1 cellular context compared by ENCODE assay signal in the genomic region with DNA sequence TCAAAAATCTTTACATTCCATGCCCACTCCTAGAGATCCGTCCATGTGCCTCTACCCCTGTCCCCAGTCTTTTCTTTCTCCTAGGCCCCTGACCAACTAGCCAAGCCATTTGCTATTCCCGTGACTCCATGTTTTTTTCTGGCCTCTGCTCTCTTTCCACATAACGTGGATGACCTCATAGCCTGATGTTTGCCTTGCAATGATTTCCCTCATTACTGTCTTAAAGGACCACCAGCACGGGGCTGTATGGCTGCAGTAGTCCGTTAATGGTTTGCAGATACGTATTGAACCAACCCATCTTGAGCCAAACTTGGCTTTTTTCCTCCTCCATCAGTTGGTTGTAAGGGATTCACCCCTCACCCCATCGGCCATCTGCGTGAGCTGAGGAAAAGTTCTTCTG.
TF ChIP-seq lines count a peak whose summit lies in the region.

No MANE protein-coding gene starts in this region.

TF ChIP-seq in H1, 55 proteins besides CTCF, POLR2A, EP300 and RAD21 (continued from another document):
- TF ChIP-seq POU5F1 (IDR thresholded peaks at IDR 0.05; ENCODE audit: low read depth, low read length) (no peak), SP2 (IDR thresholded peaks at IDR 0.05; ENCODE audit: low read length) (no peak), ZNF274 (IDR thresholded peaks at IDR 0.05; ENCODE audit: borderline replicate concordance, extremely low read depth, low read length) (no peak)
